Comparison of ENCODE assay signal across 8 cellular contexts in genomic region chr16:28845173-28846079, GRCh38. TPM values are rescaled to one million over a fixed set of nuclear protein-coding genes. Genes with fewer than 3 reads are reported as not detected.
DNase-seq lines count a peak whose midpoint lies in the region; ATAC-seq and TF ChIP-seq lines count a peak whose summit lies in the region.

No MANE protein-coding gene starts in this region.

- POLR2A ChIA-PET in activated CD4-positive, alpha-beta T cell treated with anti-CD3 and anti-CD28 coated beads, Interleukin-2, amount 10 ng/mL, durations not matched to agents 7 days and 5 days (lab: Charles Lee): no interaction called here

- no peak for TF ChIP-seq CTCF in fibroblast of pulmonary artery (IDR thresholded peaks at IDR 0.05; ENCODE audit: low read length, missing control alignments)
- no peak for TF ChIP-seq CTCF in parathyroid adenoma (IDR thresholded peaks at IDR 0.05)

- H3K4me3 ChIP-seq in fibroblast of pulmonary artery (replicated peaks; ENCODE audit: low read depth, low read length) (peak overlapping the region; percentile 98), parathyroid adenoma (ENCODE audit: low read depth, low read length) (peak overlapping the region; percentile 82)

- peaks cover 12% of the 10 kb centered on the region for H3K79me2 ChIP-seq in parathyroid adenoma

- CTCF ChIA-PET in activated CD8-positive, alpha-beta memory T cell treated with anti-CD3 and anti-CD28 coated beads, Interleukin-2, amount 10 ng/mL, durations not matched to agents 7 days and 5 days (lab: Charles Lee): interaction anchor here (1.2 to 4.0 kb wide), 6 partner anchors 18 to 100 kb away, joined by 3 to 45 read pairs (median 17); partner anchors contain the start of genes ATXN2L and SH2B1
- CTCF ChIA-PET in activated CD4-positive, alpha-beta T cell treated with anti-CD3 and anti-CD28 coated beads, Interleukin-2, amount 10 ng/mL, durations not matched to agents 7 days and 5 days (lab: Charles Lee): interaction anchor here (0.6 to 2.9 kb wide), 20 partner anchors 11 to 315 kb away, joined by 3 to 34 read pairs (median 4); partner anchors contain the start of genes ATXN2L and SH2B1

- no peaks in the 10 kb centered on the region for H3K9me3 Mint-ChIP-seq in activated CD8-positive, alpha-beta memory T cell treated with anti-CD3 and anti-CD28 coated beads, Interleukin-2, amount 10 ng/mL, durations not matched to agents 7 days and 5 days (ENCODE audit: low read depth)
- H3K9me3 Mint-ChIP-seq in activated CD4-positive, alpha-beta T cell treated with anti-CD3 and anti-CD28 coated beads, Interleukin-2, amount 10 ng/mL, durations not matched to agents 7 days and 5 days: no peaks in the 10 kb centered on the region

- peaks cover 31% of the 10 kb centered on the region for H3K4me1 Mint-ChIP-seq in activated CD8-positive, alpha-beta memory T cell treated with anti-CD3 and anti-CD28 coated beads, Interleukin-2, amount 10 ng/mL, durations not matched to agents 7 days and 5 days
- peaks cover 35% of the 10 kb centered on the region for H3K4me1 Mint-ChIP-seq in activated CD4-positive, alpha-beta T cell treated with anti-CD3 and anti-CD28 coated beads, Interleukin-2, amount 10 ng/mL, durations not matched to agents 7 days and 5 days

- no peaks in the 10 kb centered on the region for H3K36me3 ChIP-seq in parathyroid adenoma (ENCODE audit: control insufficient read depth, insufficient read depth, low read length)

- TF ChIP-seq EP300 in Ishikawa (IDR thresholded peaks at IDR 0.05; ENCODE audit: borderline replicate concordance): no peak

- no peaks in the 10 kb centered on the region for H3K9me3 ChIP-seq in parathyroid adenoma (ENCODE audit: control insufficient read depth, low read length)

- H3K27me3 ChIP-seq in parathyroid adenoma (ENCODE audit: control insufficient read depth, insufficient read depth, low read length): no peaks in the 10 kb centered on the region

- DNase-seq in activated CD8-positive, alpha-beta memory T cell treated with anti-CD3 and anti-CD28 coated beads, Interleukin-2, amount 10 ng/mL, durations not matched to agents 7 days and 5 days: peak; percentile 58
- DNase-seq in activated CD8-positive, alpha-beta memory T cell treated with anti-CD3 and anti-CD28 coated beads for 24 hours: no peak
- DNase-seq in activated CD4-positive, alpha-beta T cell treated with anti-CD3 and anti-CD28 coated beads, Interleukin-2, amount 10 ng/mL, durations not matched to agents 7 days and 5 days: peak; percentile 61
- DNase-seq in fibroblast of pulmonary artery (ENCODE audit: low read depth) (peak; percentile 48), cerebellum (ENCODE audit: low spot score) (no peak)

- H3K27ac ChIP-seq in parathyroid adenoma: peak overlapping the region; percentile 72

- peak overlapping the region; percentile 99 for H2AFZ ChIP-seq in parathyroid adenoma

- H3K36me3 Mint-ChIP-seq in activated CD8-positive, alpha-beta memory T cell treated with anti-CD3 and anti-CD28 coated beads, Interleukin-2, amount 10 ng/mL, durations not matched to agents 7 days and 5 days: peaks cover 20% of the 10 kb centered on the region
- H3K36me3 Mint-ChIP-seq in activated CD4-positive, alpha-beta T cell treated with anti-CD3 and anti-CD28 coated beads, Interleukin-2, amount 10 ng/mL, durations not matched to agents 7 days and 5 days (ENCODE audit: low read depth): peaks cover 33% of the 10 kb centered on the region

- no peaks in the 10 kb centered on the region for H3K27me3 Mint-ChIP-seq in activated CD8-positive, alpha-beta memory T cell treated with anti-CD3 and anti-CD28 coated beads, Interleukin-2, amount 10 ng/mL, durations not matched to agents 7 days and 5 days
- H3K27me3 Mint-ChIP-seq in activated CD4-positive, alpha-beta T cell treated with anti-CD3 and anti-CD28 coated beads, Interleukin-2, amount 10 ng/mL, durations not matched to agents 7 days and 5 days: no peaks in the 10 kb centered on the region

- TF ChIP-seq RAD21 in Ishikawa (IDR thresholded peaks at IDR 0.05; ENCODE audit: low read depth): no peak

- H3K4me3 Mint-ChIP-seq in activated CD8-positive, alpha-beta memory T cell treated with anti-CD3 and anti-CD28 coated beads, Interleukin-2, amount 10 ng/mL, durations not matched to agents 7 days and 5 days: peak overlapping the region; percentile 97
- peak overlapping the region; percentile 90 for H3K4me3 Mint-ChIP-seq in activated CD4-positive, alpha-beta T cell treated with anti-CD3 and anti-CD28 coated beads, Interleukin-2, amount 10 ng/mL, durations not matched to agents 7 days and 5 days

- peak overlapping the region; percentile 92 for H3K4me2 ChIP-seq in parathyroid adenoma (ENCODE audit: low read length)

- peak overlapping the region; percentile 58 for H3K9ac ChIP-seq in parathyroid adenoma

- ATAC-seq in activated CD8-positive, alpha-beta memory T cell treated with anti-CD3 and anti-CD28 coated beads, Interleukin-2, amount 10 ng/mL, durations not matched to agents 7 days and 5 days: no peak
- no peak for ATAC-seq in HG02763 (IDR thresholded peaks at IDR 0.05; ENCODE audit: unreplicated experiment)

- H3K27ac Mint-ChIP-seq in activated CD8-positive, alpha-beta memory T cell treated with anti-CD3 and anti-CD28 coated beads, Interleukin-2, amount 10 ng/mL, durations not matched to agents 7 days and 5 days: peak overlapping the region; percentile 96
- H3K27ac Mint-ChIP-seq in activated CD4-positive, alpha-beta T cell treated with anti-CD3 and anti-CD28 coated beads, Interleukin-2, amount 10 ng/mL, durations not matched to agents 7 days and 5 days: peak overlapping the region; percentile 93

- H3K4me1 ChIP-seq in parathyroid adenoma: peaks cover 12% of the 10 kb centered on the region

TF ChIP-seq in Ishikawa, 13 proteins besides CTCF, POLR2A, EP300 and RAD21:
- no peak for TF ChIP-seq TAF1 (IDR thresholded peaks at IDR 0.05; ENCODE audit: low read depth)
- TF ChIP-seq TCF12 (IDR thresholded peaks at IDR 0.05; ENCODE audit: low read depth): no peak
- TF ChIP-seq MAX (IDR thresholded peaks at IDR 0.05): peak; percentile 71

RNA-seq across cellular contexts. Expression of gene TUFM, which starts 0.7 kb away (rescaled TPM):
- 100 to 1,000 TPM; 156 to 199 TPM for total RNA-seq in activated CD8-positive, alpha-beta memory T cell treated with anti-CD3 and anti-CD28 coated beads, Interleukin-2, amount 10 ng/mL, durations not matched to agents 7 days and 5 days
- total RNA-seq in activated CD4-positive, alpha-beta T cell treated with anti-CD3 and anti-CD28 coated beads, Interleukin-2, amount 10 ng/mL, durations not matched to agents 7 days and 5 days: 100 to 1,000 TPM; 105 to 125 TPM
- total RNA-seq in cerebellum: 43.1 TPM

RNA-seq across cellular contexts. Expression of gene SH2B1, which starts 18.2 kb away (rescaled TPM):
- 10 to 100 TPM; 57.3 to 70.9 TPM for total RNA-seq in activated CD8-positive, alpha-beta memory T cell treated with anti-CD3 and anti-CD28 coated beads, Interleukin-2, amount 10 ng/mL, durations not matched to agents 7 days and 5 days
- total RNA-seq in activated CD4-positive, alpha-beta T cell treated with anti-CD3 and anti-CD28 coated beads, Interleukin-2, amount 10 ng/mL, durations not matched to agents 7 days and 5 days: 10 to 100 TPM; 62.6 to 66.6 TPM
- total RNA-seq in cerebellum: 14.4 TPM

RNA-seq across cellular contexts. Expression of gene ATXN2L, which starts 22.6 kb away (rescaled TPM):
- 100 to 1,000 TPM; 295 to 301 TPM for total RNA-seq in activated CD8-positive, alpha-beta memory T cell treated with anti-CD3 and anti-CD28 coated beads, Interleukin-2, amount 10 ng/mL, durations not matched to agents 7 days and 5 days
- 100 to 1,000 TPM; 257 to 265 TPM for total RNA-seq in activated CD4-positive, alpha-beta T cell treated with anti-CD3 and anti-CD28 coated beads, Interleukin-2, amount 10 ng/mL, durations not matched to agents 7 days and 5 days
- total RNA-seq in cerebellum: 47.1 TPM

RNA-seq across cellular contexts. Expression of gene ATP2A1, which starts 32.9 kb away (rescaled TPM):
- total RNA-seq in activated CD8-positive, alpha-beta memory T cell treated with anti-CD3 and anti-CD28 coated beads, Interleukin-2, amount 10 ng/mL, durations not matched to agents 7 days and 5 days: 1 to 10 TPM; 1.5 to 3.4 TPM
- total RNA-seq in activated CD4-positive, alpha-beta T cell treated with anti-CD3 and anti-CD28 coated beads, Interleukin-2, amount 10 ng/mL, durations not matched to agents 7 days and 5 days: 1 to 10 TPM; 1.3 to 2.7 TPM
- total RNA-seq in cerebellum: 0.18 TPM

Comparison
In these comparisons a context has a peak if more than half of its experiments do, and no peak if none do; other contexts are left out.
1. DNase-seq: peak in activated CD8-positive, alpha-beta memory T cell treated with anti-CD3 and anti-CD28 coated beads, Interleukin-2, amount 10 ng/mL, durations not matched to agents 7 days and 5 days (single experiment), activated CD4-positive, alpha-beta T cell treated with anti-CD3 and anti-CD28 coated beads, Interleukin-2, amount 10 ng/mL, durations not matched to agents 7 days and 5 days (single experiment) and fibroblast of pulmonary artery (single experiment); none in activated CD8-positive, alpha-beta memory T cell treated with anti-CD3 and anti-CD28 coated beads for 24 hours (single experiment) and cerebellum (single experiment).